Comparison of ENCODE assay signal across 15 cellular contexts in genomic region chr20:36585410-36586125, GRCh38. TPM values are rescaled to one million over a fixed set of nuclear protein-coding genes. Genes with fewer than 3 reads are reported as not detected.
DNase-seq lines count a peak whose midpoint lies in the region; ATAC-seq and TF ChIP-seq lines count a peak whose summit lies in the region.
"Had no signal": no experiment of that assay in that cellular context is flagged by ENCODE, and none has a peak within 500 bp of the region (broad histone marks: within the 10 kb centered on the region; RNA-seq: fewer than 3 reads in every experiment).

No MANE protein-coding gene starts in this region.

- ATAC-seq in GM19455 (IDR thresholded peaks at IDR 0.05; ENCODE audit: unreplicated experiment) = no peak
- ATAC-seq: GM12878 had no signal

- no peaks in the 10 kb centered on the region for H3K79me2 ChIP-seq in osteoblast (ENCODE audit: insufficient read depth, low read length)

- DNase-seq in NCI-H2107 treated with DMSO at 0.1 percent for 48 hours (lab: John Stamatoyannopoulos, UW; ENCODE audit: unreplicated experiment) (peak; percentile 60), NCI-H2107 (lab: John Stamatoyannopoulos, UW) (no peak), NCI-H1436 (lab: John Stamatoyannopoulos, UW) (peak; percentile 83), osteoblast (ENCODE audit: insufficient read length, low spot score, missing footprints) (peak; percentile 94), epidermal melanocyte (ENCODE audit: insufficient read length, low spot score) (no peak), dedifferentiated amniotic fluid mesenchymal stem cell (ENCODE audit: extremely low spot score) (no peak)
- DNase-seq: cerebellar nuclear complex; NCI-H2029; stimulated activated CD4-positive, alpha-beta T cell treated with anti-CD3 and anti-CD28 coated beads, Interleukin-4, amount 100 ng/mL, for 4 hours; T-helper 2 cell; transverse colon had no signal

- peaks cover 6% of the 10 kb centered on the region for H3K4me1 ChIP-seq in ectodermal cell (ENCODE audit: control insufficient read depth, insufficient read depth, low read length)
- H3K4me1 ChIP-seq in osteoblast (ENCODE audit: insufficient read depth, low read length) = peaks cover 11% of the 10 kb centered on the region
- H3K4me1 ChIP-seq: transverse colon had no signal

- H3K4me2 ChIP-seq in osteoblast (ENCODE audit: insufficient read depth, low read length) = no peak overlapping the region

- peaks cover 17% of the 10 kb centered on the region for H4K20me1 ChIP-seq in osteoblast (ENCODE audit: insufficient read depth, low read length)

- no peaks in the 10 kb centered on the region for H3K27me3 ChIP-seq in ectodermal cell (ENCODE audit: control insufficient read depth, insufficient read depth, low read length, poor library complexity, severe bottlenecking)
- H3K27me3 ChIP-seq in osteoblast (ENCODE audit: insufficient read depth, low read length) = no peaks in the 10 kb centered on the region
- H3K27me3 ChIP-seq: neutrophil, transverse colon had no signal

- TF ChIP-seq CTCF in osteoblast (IDR thresholded peaks at IDR 0.05; ENCODE audit: extremely low read depth, low read depth, low read length) = no peak

- no peaks in the 10 kb centered on the region for H3K9me3 ChIP-seq in ectodermal cell (ENCODE audit: control insufficient read depth, low read length)
- H3K9me3 ChIP-seq in osteoblast (ENCODE audit: low read depth, low read length) = no peaks in the 10 kb centered on the region
- H3K9me3 ChIP-seq: neutrophil, transverse colon had no signal

- WGBS in ectodermal cell, 2 experiments = 10 to 12% methylated on average over 8 of the region's 8 CpGs

- H2AFZ ChIP-seq in osteoblast (ENCODE audit: low read length) = no peak overlapping the region

- no peak overlapping the region for H3K4me3 ChIP-seq in ectodermal cell (ENCODE audit: insufficient read depth, low read depth, low read length)
- H3K4me3 ChIP-seq in osteoblast (ENCODE audit: insufficient read depth, low read length) = no peak overlapping the region
- H3K4me3 ChIP-seq: GM12878, transverse colon had no signal

- peaks cover 5% of the 10 kb centered on the region for H3K36me3 ChIP-seq in ectodermal cell (ENCODE audit: control insufficient read depth, insufficient read depth, low read length)
- H3K36me3 ChIP-seq in osteoblast (ENCODE audit: insufficient read depth, low read length) = peaks cover 3% of the 10 kb centered on the region

- H3K27ac ChIP-seq in ectodermal cell (ENCODE audit: insufficient read depth, low read depth, low read length, poor library complexity, severe bottlenecking) = peak overlapping the region; percentile 18
- no peak overlapping the region for H3K27ac ChIP-seq in osteoblast (ENCODE audit: low read depth, low read length)
- H3K27ac ChIP-seq: neutrophil, transverse colon had no signal

RNA-seq across cellular contexts. Expression of gene TGIF2, which starts 12.2 kb away (rescaled TPM):
- polyA plus RNA-seq in ectodermal cell (2013, experiment 1 of 4) = 49.4 TPM
- polyA plus RNA-seq in ectodermal cell (2013, experiment 2 of 4) = 59.7 TPM
- 34.4 TPM for polyA plus RNA-seq in ectodermal cell (2013, experiment 3 of 4)
- polyA plus RNA-seq in ectodermal cell (2013, experiment 4 of 4) = 36.2 TPM
- total RNA-seq in osteoblast = 9.7 and 10.9 TPM in 2 replicates

RNA-seq across cellular contexts. Expression of gene RAB5IF, which starts 20.0 kb away (rescaled TPM):
- polyA plus RNA-seq in ectodermal cell (2013, experiment 1 of 4) = 78.7 TPM
- 85.4 TPM for polyA plus RNA-seq in ectodermal cell (2013, experiment 2 of 4)
- 78.2 TPM for polyA plus RNA-seq in ectodermal cell (2013, experiment 3 of 4)
- polyA plus RNA-seq in ectodermal cell (2013, experiment 4 of 4) = 86.2 TPM
- 54.2 and 59.7 TPM in 2 replicates for total RNA-seq in osteoblast

RNA-seq across cellular contexts. Expression of gene MYL9, which starts 44.2 kb away (rescaled TPM):
- 256 TPM for polyA plus RNA-seq in ectodermal cell (2013, experiment 1 of 4)
- 238 TPM for polyA plus RNA-seq in ectodermal cell (2013, experiment 2 of 4)
- polyA plus RNA-seq in ectodermal cell (2013, experiment 3 of 4) = 170 TPM
- 208 TPM for polyA plus RNA-seq in ectodermal cell (2013, experiment 4 of 4)
- total RNA-seq in osteoblast = 135 and 141 TPM in 2 replicates

Comparison
In these comparisons a context has a peak if more than half of its experiments do, and no peak if none do; other contexts are left out.
1. DNase-seq: peak in NCI-H2107 treated with DMSO at 0.1 percent for 48 hours (single experiment), NCI-H1436 (single experiment) and osteoblast (single experiment); none in NCI-H2107 (single experiment), epidermal melanocyte (single experiment) and dedifferentiated amniotic fluid mesenchymal stem cell (single experiment).